In genomic region chr2:28956415-28956826, GRCh38 we compare ENCODE assay signal across 8 cellular contexts. TPM values are rescaled to one million over a fixed set of nuclear protein-coding genes. Genes with fewer than 3 reads are reported as not detected.
DNase-seq lines count a peak whose midpoint lies in the region; ATAC-seq and TF ChIP-seq lines count a peak whose summit lies in the region.

No MANE protein-coding gene starts in this region.

- H3K9ac ChIP-seq in HCT116 (ENCODE audit: low read length), result no peak overlapping the region

- RAD21 ChIA-PET in HCT116 (lab: Charles Lee; ENCODE audit: low non-redundant PET in 1 of 2, low total read pairs in 2 of 2, uncharacterized antibody in 2 of 2, unreplicated experiment in 2 of 2), result no interaction called here

- no peak overlapping the region for H3K27ac ChIP-seq in HCT116 (ENCODE audit: low read depth, low read length)

- H2AFZ ChIP-seq in HCT116 (ENCODE audit: low read depth, low read length, poor library complexity, severe bottlenecking), result no peak overlapping the region

- BruUV-seq in HCT116 (replicated peaks; lab: Mats Ljungman, UMichigan), result no TSS peak

- intact Hi-C loops in HCT116 (cut with micrococcal nuclease), result loop anchor here (5.0 to 10.0 kb wide), 4 partner anchors 348 to 886 kb away; no protein-coding TSS in a partner anchor

- peak overlapping the region; percentile 71 for H3K4me2 ChIP-seq in HCT116 (ENCODE audit: low read length)

- H3K9me3 ChIP-seq in HCT116 (ENCODE audit: control insufficient read depth in 1 of 2, insufficient read depth in 1 of 2, low read depth in 1 of 2, low read length in 2 of 2), result no peaks in the 10 kb centered on the region

- H3K4me1 ChIP-seq in HCT116 (ENCODE audit: control insufficient read depth in 1 of 2, insufficient read depth in 2 of 2, low read length in 2 of 2), result peaks cover 3 to 10% of the 10 kb centered on the region in 2 experiments; a peak in 2 of 4 replicates

- no peak for TF ChIP-seq RAD21 in HCT116 (IDR thresholded peaks at IDR 0.05; ENCODE audit: low read depth)

- peak in 1 of 3 experiments; percentile 48; a peak in 3 of 6 replicates for TF ChIP-seq CTCF in HCT116 (IDR thresholded peaks at IDR 0.05 in 2 of 3, conservative IDR thresholded peaks at IDR 0.05 in 1 of 3; ENCODE audit: borderline replicate concordance in 1 of 3, insufficient read depth in 1 of 3, low read depth in 2 of 3, low read length in 2 of 3)

- ATAC-seq in HCT116, result peak; percentile 76

- no peaks in the 10 kb centered on the region for H3K27me3 ChIP-seq in HCT116 (ENCODE audit: insufficient read depth, low read length)

- DNase-seq in Ammon's horn (ENCODE audit: low spot score) (peak; percentile 55), HCT116 (ENCODE audit: low read depth, low spot score) (peak; percentile 18), activated T-helper 1 cell treated with Interleukin-2 at 50 U/mL for 16 hours (ENCODE audit: low read depth) (peak; percentile 27), iPS DF 19.7 (ENCODE audit: low read depth, low spot score) (peak; percentile 40), NCI-H2196 treated with DMSO at 0.1 percent for 48 hours (lab: John Stamatoyannopoulos, UW; ENCODE audit: unreplicated experiment) (no peak), T1000 (lab: John Stamatoyannopoulos, UW) (no peak)
- peak; percentile 22 for DNase-seq in stimulated activated CD8-positive, alpha-beta memory T cell treated with anti-CD3 and anti-CD28 coated beads, Interleukin-4, amount 100 ng/mL, for 24 hours (ENCODE audit: low read depth)
- DNase-seq in activated CD4-positive, CD25-positive, alpha-beta regulatory T cell treated with anti-CD3 and anti-CD28 coated beads, Interleukin-2, amount 50 U/mL, for 72 hours, result no peak

- no peaks in the 10 kb centered on the region for H3K79me2 ChIP-seq in HCT116 (ENCODE audit: insufficient read depth, low read length)

- H4K20me1 ChIP-seq in HCT116 (ENCODE audit: insufficient read depth), result no peaks in the 10 kb centered on the region

- POLR2A ChIA-PET in HCT116 (lab: Charles Lee), result no interaction called here

- peak overlapping the region; percentile 15 to 42 for H3K4me3 ChIP-seq in HCT116 (replicated peaks in 1 of 2; ENCODE audit: low read depth in 1 of 2, low read length in 2 of 2)

- H3K9me2 ChIP-seq in HCT116 (ENCODE audit: insufficient read depth), result no peaks in the 10 kb centered on the region

- CTCF ChIA-PET in HCT116 (lab: Charles Lee), result no interaction called here

- no peak for TF ChIP-seq POLR2A in HCT116 (IDR thresholded peaks at IDR 0.05; ENCODE audit: borderline replicate concordance, extremely low read depth, insufficient read depth, insufficient read length)

- no peaks in the 10 kb centered on the region for H3K36me3 ChIP-seq in HCT116 (ENCODE audit: control insufficient read depth in 1 of 2, insufficient read depth in 2 of 2, low read length in 2 of 2)

TF ChIP-seq in HCT116, 20 proteins besides CTCF, POLR2A, EP300 and RAD21:
- TF ChIP-seq SIN3A (IDR thresholded peaks at IDR 0.05; ENCODE audit: low read depth), result no peak
- TF ChIP-seq ZNF274 (IDR thresholded peaks at IDR 0.05; ENCODE audit: low read depth, low read length), result no peak
- TF ChIP-seq, protein P1, sequence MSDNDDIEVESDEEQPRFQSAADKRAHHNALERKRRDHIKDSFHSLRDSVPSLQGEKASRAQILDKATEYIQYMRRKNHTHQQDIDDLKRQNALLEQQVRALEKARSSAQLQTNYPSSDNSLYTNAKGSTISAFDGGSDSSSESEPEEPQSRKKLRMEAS (IDR thresholded peaks at IDR 0.05), result 0 out of 2 replicates have a peak, but pooled peaks have one; percentile 14
- no peak for TF ChIP-seq EZH2phosphoT487 (IDR thresholded peaks at IDR 0.05; ENCODE audit: borderline replicate concordance)
- TF ChIP-seq EZH2 (IDR thresholded peaks at IDR 0.05), result no peak
TF ChIP-seq in HCT116: peak in this region for 1.

RNA-seq across cellular contexts. Expression of gene TOGARAM2, which starts 24.7 kb away (rescaled TPM):
- 0.76 TPM for total RNA-seq in HCT116 (2021; ENCODE audit: unreplicated experiment)
- polyA plus RNA-seq in HCT116 (2012), result 0.05 and 0.10 TPM in 2 replicates

Comparison
In these comparisons a context has a peak if more than half of its experiments do, and no peak if none do; other contexts are left out.
1. DNase-seq: peak in Ammon's horn (single experiment), HCT116 (single experiment), activated T-helper 1 cell treated with Interleukin-2 at 50 U/mL for 16 hours (single experiment), iPS DF 19.7 (single experiment) and stimulated activated CD8-positive, alpha-beta memory T cell treated with anti-CD3 and anti-CD28 coated beads, Interleukin-4, amount 100 ng/mL, for 24 hours (single experiment); none in NCI-H2196 treated with DMSO at 0.1 percent for 48 hours (single experiment), T1000 (single experiment) and activated CD4-positive, CD25-positive, alpha-beta regulatory T cell treated with anti-CD3 and anti-CD28 coated beads, Interleukin-2, amount 50 U/mL, for 72 hours (single experiment).